22 cellular contexts compared by ENCODE assay signal in the genomic region with DNA sequence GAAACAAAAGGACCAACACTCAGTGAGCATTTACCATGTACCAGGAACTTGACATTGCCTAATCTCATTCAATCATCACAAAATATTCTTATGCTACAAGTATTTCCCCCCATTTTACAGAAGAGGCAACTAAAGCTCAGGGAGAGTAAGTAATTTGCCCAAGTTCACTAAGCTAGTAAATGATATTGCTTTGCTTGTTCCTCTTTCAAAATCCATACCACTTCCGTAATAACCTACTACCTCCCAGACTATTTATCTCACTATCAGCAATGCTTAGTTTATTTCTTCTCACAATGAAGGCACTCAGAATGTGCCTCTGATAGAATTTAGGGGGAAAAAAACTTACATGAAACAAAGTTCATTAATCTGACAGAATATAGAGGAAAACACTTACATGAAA.
"Had no signal": no experiment of that assay in that cellular context is flagged by ENCODE, and none has a peak within 500 bp of the region (broad histone marks: within the 10 kb centered on the region; RNA-seq: fewer than 3 reads in every experiment).

No MANE protein-coding gene starts in this region.

- DNase-seq: activated CD4-positive, alpha-beta T cell treated with anti-CD3 and anti-CD28 coated beads for 36 hours; activated CD4-positive, CD25-positive, alpha-beta regulatory T cell; activated CD8-positive, alpha-beta memory T cell treated with anti-CD3 and anti-CD28 coated beads, Interleukin-2, amount 10 ng/mL, durations not matched to agents 7 days and 5 days; activated CD8-positive, alpha-beta T cell treated with anti-CD3 and anti-CD28 coated beads, Interleukin-2, amount 10 ng/mL, durations not matched to agents 7 days and 5 days; activated naive CD8-positive, alpha-beta T cell treated with anti-CD3 and anti-CD28 coated beads, Interleukin-2, amount 50 U/mL, for 24 hours; activated T-cell treated with anti-CD3 and anti-CD28 coated beads, Interleukin-2, amount 50 U/mL, for 48 hours; amygdala; effector CD4-positive, alpha-beta T cell; foreskin keratinocyte; heart right ventricle; midbrain; naive thymus-derived CD8-positive, alpha-beta T cell; nucleus accumbens; pancreas; retina; stimulated activated CD4-positive, alpha-beta T cell treated with anti-CD3 and anti-CD28 coated beads, Interleukin-12 subunit alpha, Interleukin-12 subunit beta, amount 100 ng/mL, for 4 hours; stimulated activated CD4-positive, alpha-beta T cell treated with anti-CD3 and anti-CD28 coated beads, Interleukin-4, amount 100 ng/mL, for 1 hour; stimulated activated naive CD8-positive, alpha-beta T cell treated with anti-CD3 and anti-CD28 coated beads, Interleukin-15, Interleukin-2, amounts not matched to agents 100 U/mL and 50 U/mL, for 24 hours; T1000; testis; transverse colon had no signal

- ATAC-seq: activated CD4-positive, alpha-beta T cell treated with anti-CD3 and anti-CD28 coated beads for 36 hours; activated CD8-positive, alpha-beta memory T cell treated with anti-CD3 and anti-CD28 coated beads, Interleukin-2, amount 10 ng/mL, durations not matched to agents 7 days and 5 days; activated CD8-positive, alpha-beta T cell treated with anti-CD3 and anti-CD28 coated beads, Interleukin-2, amount 10 ng/mL, durations not matched to agents 7 days and 5 days; activated naive CD8-positive, alpha-beta T cell treated with anti-CD3 and anti-CD28 coated beads, Interleukin-2, amount 50 U/mL, for 24 hours; foreskin keratinocyte; heart right ventricle; naive thymus-derived CD8-positive, alpha-beta T cell; pancreas; sciatic nerve; stimulated activated naive CD8-positive, alpha-beta T cell treated with anti-CD3 and anti-CD28 coated beads, Interleukin-15, Interleukin-2, amounts not matched to agents 100 U/mL and 50 U/mL, for 24 hours had no signal
